ENCODE assay signal across 9 cellular contexts in the genomic region with DNA sequence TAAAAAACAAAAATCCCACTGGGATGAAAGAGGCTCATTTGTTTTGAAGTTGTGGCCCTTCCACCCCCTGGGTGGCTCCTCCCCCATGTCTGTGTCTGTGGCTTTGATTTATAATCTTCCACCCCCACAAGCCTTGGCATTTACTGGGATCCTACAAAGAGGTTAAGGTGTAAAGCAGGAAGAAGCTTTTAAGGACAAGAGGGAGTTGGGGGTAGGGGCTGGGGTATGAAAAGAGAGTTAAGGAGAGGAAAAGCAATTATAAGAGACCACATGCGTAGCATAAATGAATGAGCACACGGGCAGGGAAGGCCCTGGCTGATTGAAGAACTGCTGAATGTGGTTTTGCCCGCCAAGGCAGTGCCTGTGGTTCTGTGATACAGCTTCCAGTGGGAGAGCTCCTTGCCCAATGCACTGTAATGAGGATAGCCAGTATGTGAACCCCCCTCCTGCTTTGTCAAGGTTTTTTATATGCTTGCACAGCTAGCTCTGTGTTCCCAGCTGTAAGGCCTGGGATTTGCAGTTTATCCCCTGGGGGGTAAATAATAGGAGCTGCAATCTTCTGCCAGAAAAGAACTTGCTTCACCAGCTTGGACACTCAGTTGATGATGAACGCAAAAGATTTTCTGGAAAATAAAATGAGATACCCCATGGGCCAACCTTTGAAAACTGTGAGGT. TPM values are rescaled to one million over a fixed set of nuclear protein-coding genes. Genes with fewer than 3 reads are reported as not detected.
DNase-seq lines count a peak whose midpoint lies in the region; ATAC-seq and TF ChIP-seq lines count a peak whose summit lies in the region.
"Had no signal": no experiment of that assay in that cellular context is flagged by ENCODE, and none has a peak within 500 bp of the region (broad histone marks: within the 10 kb centered on the region; RNA-seq: fewer than 3 reads in every experiment).

No MANE protein-coding gene starts in this region.

- no peak overlapping the region for H3K27ac ChIP-seq in CD4-positive, CD25-positive, alpha-beta regulatory T cell (ENCODE audit: insufficient read depth, low read length, poor library complexity, severe bottlenecking)
- peak overlapping the region; percentile 84 for H3K27ac ChIP-seq in endodermal cell (ENCODE audit: low read depth, low read length)
- no peak overlapping the region for H3K27ac ChIP-seq in naive thymus-derived CD4-positive, alpha-beta T cell (ENCODE audit: low read depth, low read length)

- no peak for DNase-seq in CD4-positive, CD25-positive, alpha-beta regulatory T cell
- DNase-seq in NCI-H446 (lab: John Stamatoyannopoulos, UW) (peak; percentile 12 to 72), endodermal cell (peak; percentile 77), mesenteric fat pad (ENCODE audit: low spot score) (no peak), NK-92 (lab: John Stamatoyannopoulos, UW; ENCODE audit: unreplicated experiment) (no peak)
- no peak for DNase-seq in naive thymus-derived CD4-positive, alpha-beta T cell
- DNase-seq in activated naive CD4-positive, alpha-beta T cell treated with anti-CD3 and anti-CD28 coated beads, Interleukin-2, amount 10 ng/mL, durations not matched to agents 7 days and 5 days, result no peak

- WGBS in endodermal cell (ENCODE audit: insufficient coverage in 1 of 2, insufficient read length in 1 of 2), 2 experiments, result 17 to 32% methylated on average over 4 of the region's 4 CpGs

- no peak for ATAC-seq in CD4-positive, CD25-positive, alpha-beta regulatory T cell (ENCODE audit: low read depth in 2 of 2)
- ATAC-seq in naive thymus-derived CD4-positive, alpha-beta T cell, result no peak
- no peak for ATAC-seq in GM18868 (IDR thresholded peaks at IDR 0.05; ENCODE audit: unreplicated experiment)

- H3K4me3 Mint-ChIP-seq in CD4-positive, CD25-positive, alpha-beta regulatory T cell, result no peak overlapping the region
- peak overlapping the region; percentile 36 for H3K4me3 Mint-ChIP-seq in endodermal cell
- no peak overlapping the region for H3K4me3 Mint-ChIP-seq in naive thymus-derived CD4-positive, alpha-beta T cell
- H3K4me3 Mint-ChIP-seq in activated naive CD4-positive, alpha-beta T cell treated with anti-CD3 and anti-CD28 coated beads, Interleukin-2, amount 10 ng/mL, durations not matched to agents 7 days and 5 days, result no peak overlapping the region
- H3K4me3 Mint-ChIP-seq: activated naive CD4-positive, alpha-beta T cell treated with anti-CD3 and anti-CD28 coated beads, Interleukin-2, amount 50 U/mL, for 24 hours had no signal

- H3K36me3 ChIP-seq in CD4-positive, CD25-positive, alpha-beta regulatory T cell (ENCODE audit: control insufficient read depth, insufficient read depth, low read length), result no peaks in the 10 kb centered on the region
- H3K36me3 ChIP-seq in endodermal cell (ENCODE audit: control insufficient read depth, insufficient read depth, low read length), result peaks cover 10% of the 10 kb centered on the region
- peaks cover 0 to 3% (median 0%) of the 10 kb centered on the region in 3 experiments for H3K36me3 ChIP-seq in naive thymus-derived CD4-positive, alpha-beta T cell (ENCODE audit: control insufficient read depth in 2 of 3, insufficient read depth in 3 of 3, low read length in 3 of 3)

- no peaks in the 10 kb centered on the region for H3K9me3 Mint-ChIP-seq in CD4-positive, CD25-positive, alpha-beta regulatory T cell
- H3K9me3 Mint-ChIP-seq in endodermal cell, result no peaks in the 10 kb centered on the region
- H3K9me3 Mint-ChIP-seq in naive thymus-derived CD4-positive, alpha-beta T cell, result no peaks in the 10 kb centered on the region
- H3K9me3 Mint-ChIP-seq in activated naive CD4-positive, alpha-beta T cell treated with anti-CD3 and anti-CD28 coated beads, Interleukin-2, amount 10 ng/mL, durations not matched to agents 7 days and 5 days, result no peaks in the 10 kb centered on the region
- H3K9me3 Mint-ChIP-seq: activated naive CD4-positive, alpha-beta T cell treated with anti-CD3 and anti-CD28 coated beads, Interleukin-2, amount 50 U/mL, for 24 hours had no signal

- H3K27ac Mint-ChIP-seq in CD4-positive, CD25-positive, alpha-beta regulatory T cell, result peak overlapping the region; percentile 52 to 81 (median 65)
- peak overlapping the region; percentile 90 for H3K27ac Mint-ChIP-seq in endodermal cell
- H3K27ac Mint-ChIP-seq in naive thymus-derived CD4-positive, alpha-beta T cell, result peak overlapping the region in 5 of 9 donors; percentile 8 to 39 (median 20)
- H3K27ac Mint-ChIP-seq in activated naive CD4-positive, alpha-beta T cell treated with anti-CD3 and anti-CD28 coated beads, Interleukin-2, amount 10 ng/mL, durations not matched to agents 7 days and 5 days, result no peak overlapping the region

- no peak for TF ChIP-seq CTCF in endodermal cell (conservative IDR thresholded peaks at IDR 0.05)

- H3K9me3 ChIP-seq in CD4-positive, CD25-positive, alpha-beta regulatory T cell (ENCODE audit: control insufficient read depth in 2 of 2, low read length in 2 of 2), result no peaks in the 10 kb centered on the region
- no peaks in the 10 kb centered on the region for H3K9me3 ChIP-seq in endodermal cell (ENCODE audit: control insufficient read depth, low read length)
- no peaks in the 10 kb centered on the region for H3K9me3 ChIP-seq in naive thymus-derived CD4-positive, alpha-beta T cell (ENCODE audit: control insufficient read depth in 2 of 3, low read length in 3 of 3)

- H3K4me1 Mint-ChIP-seq in CD4-positive, CD25-positive, alpha-beta regulatory T cell, result peaks cover 9 to 31% (median 22%) of the 10 kb centered on the region in 4 donors
- peaks cover 45% of the 10 kb centered on the region for H3K4me1 Mint-ChIP-seq in endodermal cell
- H3K4me1 Mint-ChIP-seq in naive thymus-derived CD4-positive, alpha-beta T cell, result peaks cover 10 to 47% (median 27%) of the 10 kb centered on the region in 7 donors
- H3K4me1 Mint-ChIP-seq in activated naive CD4-positive, alpha-beta T cell treated with anti-CD3 and anti-CD28 coated beads, Interleukin-2, amount 10 ng/mL, durations not matched to agents 7 days and 5 days, result peaks cover 31% of the 10 kb centered on the region

- H3K4me1 ChIP-seq in CD4-positive, CD25-positive, alpha-beta regulatory T cell (ENCODE audit: control insufficient read depth, insufficient read depth, low read length, poor library complexity, severe bottlenecking), result peaks cover 19% of the 10 kb centered on the region
- peaks cover 16% of the 10 kb centered on the region for H3K4me1 ChIP-seq in endodermal cell (ENCODE audit: control insufficient read depth, insufficient read depth, low read length)
- H3K4me1 ChIP-seq in naive thymus-derived CD4-positive, alpha-beta T cell (ENCODE audit: control insufficient read depth in 2 of 2, insufficient read depth in 2 of 2, low read length in 2 of 2), result peaks cover 16 to 17% of the 10 kb centered on the region in 2 donors

- H3K36me3 Mint-ChIP-seq in CD4-positive, CD25-positive, alpha-beta regulatory T cell, result no peaks in the 10 kb centered on the region
- H3K36me3 Mint-ChIP-seq in endodermal cell (ENCODE audit: low read depth), result peaks cover 4% of the 10 kb centered on the region
- H3K36me3 Mint-ChIP-seq in naive thymus-derived CD4-positive, alpha-beta T cell, result peaks cover 0 to 2% (median 1%) of the 10 kb centered on the region in 5 donors
- H3K36me3 Mint-ChIP-seq in activated naive CD4-positive, alpha-beta T cell treated with anti-CD3 and anti-CD28 coated beads, Interleukin-2, amount 10 ng/mL, durations not matched to agents 7 days and 5 days, result peaks cover 3% of the 10 kb centered on the region
- H3K36me3 Mint-ChIP-seq: activated naive CD4-positive, alpha-beta T cell treated with anti-CD3 and anti-CD28 coated beads, Interleukin-2, amount 50 U/mL, for 24 hours had no signal

- CTCF ChIA-PET in naive thymus-derived CD4-positive, alpha-beta T cell (lab: Charles Lee), result interaction anchor here (0.6 to 6.7 kb wide), 9 partner anchors 28 to 450 kb away, joined by 3 to 76 read pairs (median 5); no protein-coding TSS in a partner anchor
- CTCF ChIA-PET in activated naive CD4-positive, alpha-beta T cell treated with anti-CD3 and anti-CD28 coated beads, Interleukin-2, amount 10 ng/mL, durations not matched to agents 7 days and 5 days (lab: Charles Lee), result interaction anchor here (0.7 to 9.6 kb wide), 7 partner anchors 9 to 62 kb away, joined by 3 to 154 read pairs (median 3); a partner anchor contains a TSS

- H3K27me3 ChIP-seq in CD4-positive, CD25-positive, alpha-beta regulatory T cell (ENCODE audit: control insufficient read depth, insufficient read depth, low read length), result no peaks in the 10 kb centered on the region
- H3K27me3 ChIP-seq in endodermal cell (ENCODE audit: control insufficient read depth, insufficient read depth, low read length, poor library complexity, severe bottlenecking), result no peaks in the 10 kb centered on the region
- no peaks in the 10 kb centered on the region for H3K27me3 ChIP-seq in naive thymus-derived CD4-positive, alpha-beta T cell (ENCODE audit: control insufficient read depth in 2 of 2, insufficient read depth in 2 of 2, low read length in 2 of 2)

- intact Hi-C loops in naive thymus-derived CD4-positive, alpha-beta T cell (cut with micrococcal nuclease), result loop anchor here in 1 of 2 donors (2.0 kb wide), 1 partner anchor 509 kb away; no protein-coding TSS in a partner anchor

- H3K4me3 ChIP-seq in CD4-positive, CD25-positive, alpha-beta regulatory T cell (ENCODE audit: low read depth, low read length), result no peak overlapping the region
- H3K4me3 ChIP-seq in endodermal cell (ENCODE audit: low read length), result no peak overlapping the region
- no peak overlapping the region for H3K4me3 ChIP-seq in naive thymus-derived CD4-positive, alpha-beta T cell (ENCODE audit: low read length)

- POLR2A ChIA-PET in naive thymus-derived CD4-positive, alpha-beta T cell (lab: Charles Lee), result interaction anchor here (0.5 to 18.2 kb wide), 4 partner anchors 24 to 1611 kb away, joined by 3 to 639 read pairs (median 5); a partner anchor contains a TSS

- no peaks in the 10 kb centered on the region for H3K27me3 Mint-ChIP-seq in CD4-positive, CD25-positive, alpha-beta regulatory T cell
- H3K27me3 Mint-ChIP-seq in endodermal cell (ENCODE audit: insufficient read depth), result no peaks in the 10 kb centered on the region
- H3K27me3 Mint-ChIP-seq in naive thymus-derived CD4-positive, alpha-beta T cell, result no peaks in the 10 kb centered on the region
- H3K27me3 Mint-ChIP-seq in activated naive CD4-positive, alpha-beta T cell treated with anti-CD3 and anti-CD28 coated beads, Interleukin-2, amount 10 ng/mL, durations not matched to agents 7 days and 5 days, result no peaks in the 10 kb centered on the region
- H3K27me3 Mint-ChIP-seq: activated naive CD4-positive, alpha-beta T cell treated with anti-CD3 and anti-CD28 coated beads, Interleukin-2, amount 50 U/mL, for 24 hours had no signal

- H3K9ac ChIP-seq in endodermal cell (ENCODE audit: extremely low read depth, low read length, poor library complexity, severe bottlenecking), result no peak overlapping the region

RNA-seq across cellular contexts. Expression of a gene that starts 34.7 kb away (rescaled TPM):
- total RNA-seq in CD4-positive, CD25-positive, alpha-beta regulatory T cell, result 360 TPM
- polyA plus RNA-seq in CD4-positive, CD25-positive, alpha-beta regulatory T cell, result 100 to 1,000 TPM; 146 to 197 (median 177) TPM
- total RNA-seq in endodermal cell, result 10 to 100 TPM; 65.7 to 70.4 TPM
- polyA plus RNA-seq in endodermal cell (2013, experiment 1 of 2), result 73.3 TPM
- 71.3 TPM for polyA plus RNA-seq in endodermal cell (2013, experiment 2 of 2)
- total RNA-seq in naive thymus-derived CD4-positive, alpha-beta T cell, result 100 to 1,000 TPM; 129 to 221 (median 186) TPM
- 100 to 1,000 TPM; 195 to 221 TPM for polyA plus RNA-seq in naive thymus-derived CD4-positive, alpha-beta T cell
- total RNA-seq in mesenteric fat pad, result 72.4 TPM

Comparison
In these comparisons a context has a peak if more than half of its experiments do, and no peak if none do; other contexts are left out.
1. DNase-seq: peak in NCI-H446 (2 of 2) and endodermal cell (single experiment); none in CD4-positive, CD25-positive, alpha-beta regulatory T cell (0 of 3), naive thymus-derived CD4-positive, alpha-beta T cell (0 of 9), mesenteric fat pad (single experiment), activated naive CD4-positive, alpha-beta T cell treated with anti-CD3 and anti-CD28 coated beads, Interleukin-2, amount 10 ng/mL, durations not matched to agents 7 days and 5 days (single experiment) and NK-92 (single experiment).